1 cellular context compared by ENCODE assay signal in the genomic region with DNA sequence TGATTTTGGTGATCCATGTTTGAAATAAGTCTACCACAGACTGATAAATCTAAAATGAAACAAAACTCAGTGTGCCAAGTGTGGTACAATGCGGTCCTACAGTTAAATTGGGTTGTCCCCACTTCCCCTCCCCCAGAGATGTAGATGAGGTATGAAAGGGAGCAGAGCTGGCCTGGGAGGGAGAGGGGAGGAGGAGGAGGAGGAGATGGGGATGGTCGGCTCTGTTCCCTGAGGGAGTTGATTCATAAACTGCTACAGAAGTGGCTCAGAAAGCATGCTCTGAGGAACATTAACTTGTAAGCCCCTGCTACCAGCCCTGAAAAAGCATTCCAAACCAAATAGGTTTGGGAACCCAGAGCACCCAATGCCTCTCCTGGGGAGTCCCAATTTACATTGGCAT.
TF ChIP-seq lines count a peak whose summit lies in the region.

No MANE protein-coding gene starts in this region.

TF ChIP-seq in GM23338, 12 proteins besides CTCF, POLR2A, EP300 and RAD21 (continued from another document):
- TF ChIP-seq, protein P1, sequence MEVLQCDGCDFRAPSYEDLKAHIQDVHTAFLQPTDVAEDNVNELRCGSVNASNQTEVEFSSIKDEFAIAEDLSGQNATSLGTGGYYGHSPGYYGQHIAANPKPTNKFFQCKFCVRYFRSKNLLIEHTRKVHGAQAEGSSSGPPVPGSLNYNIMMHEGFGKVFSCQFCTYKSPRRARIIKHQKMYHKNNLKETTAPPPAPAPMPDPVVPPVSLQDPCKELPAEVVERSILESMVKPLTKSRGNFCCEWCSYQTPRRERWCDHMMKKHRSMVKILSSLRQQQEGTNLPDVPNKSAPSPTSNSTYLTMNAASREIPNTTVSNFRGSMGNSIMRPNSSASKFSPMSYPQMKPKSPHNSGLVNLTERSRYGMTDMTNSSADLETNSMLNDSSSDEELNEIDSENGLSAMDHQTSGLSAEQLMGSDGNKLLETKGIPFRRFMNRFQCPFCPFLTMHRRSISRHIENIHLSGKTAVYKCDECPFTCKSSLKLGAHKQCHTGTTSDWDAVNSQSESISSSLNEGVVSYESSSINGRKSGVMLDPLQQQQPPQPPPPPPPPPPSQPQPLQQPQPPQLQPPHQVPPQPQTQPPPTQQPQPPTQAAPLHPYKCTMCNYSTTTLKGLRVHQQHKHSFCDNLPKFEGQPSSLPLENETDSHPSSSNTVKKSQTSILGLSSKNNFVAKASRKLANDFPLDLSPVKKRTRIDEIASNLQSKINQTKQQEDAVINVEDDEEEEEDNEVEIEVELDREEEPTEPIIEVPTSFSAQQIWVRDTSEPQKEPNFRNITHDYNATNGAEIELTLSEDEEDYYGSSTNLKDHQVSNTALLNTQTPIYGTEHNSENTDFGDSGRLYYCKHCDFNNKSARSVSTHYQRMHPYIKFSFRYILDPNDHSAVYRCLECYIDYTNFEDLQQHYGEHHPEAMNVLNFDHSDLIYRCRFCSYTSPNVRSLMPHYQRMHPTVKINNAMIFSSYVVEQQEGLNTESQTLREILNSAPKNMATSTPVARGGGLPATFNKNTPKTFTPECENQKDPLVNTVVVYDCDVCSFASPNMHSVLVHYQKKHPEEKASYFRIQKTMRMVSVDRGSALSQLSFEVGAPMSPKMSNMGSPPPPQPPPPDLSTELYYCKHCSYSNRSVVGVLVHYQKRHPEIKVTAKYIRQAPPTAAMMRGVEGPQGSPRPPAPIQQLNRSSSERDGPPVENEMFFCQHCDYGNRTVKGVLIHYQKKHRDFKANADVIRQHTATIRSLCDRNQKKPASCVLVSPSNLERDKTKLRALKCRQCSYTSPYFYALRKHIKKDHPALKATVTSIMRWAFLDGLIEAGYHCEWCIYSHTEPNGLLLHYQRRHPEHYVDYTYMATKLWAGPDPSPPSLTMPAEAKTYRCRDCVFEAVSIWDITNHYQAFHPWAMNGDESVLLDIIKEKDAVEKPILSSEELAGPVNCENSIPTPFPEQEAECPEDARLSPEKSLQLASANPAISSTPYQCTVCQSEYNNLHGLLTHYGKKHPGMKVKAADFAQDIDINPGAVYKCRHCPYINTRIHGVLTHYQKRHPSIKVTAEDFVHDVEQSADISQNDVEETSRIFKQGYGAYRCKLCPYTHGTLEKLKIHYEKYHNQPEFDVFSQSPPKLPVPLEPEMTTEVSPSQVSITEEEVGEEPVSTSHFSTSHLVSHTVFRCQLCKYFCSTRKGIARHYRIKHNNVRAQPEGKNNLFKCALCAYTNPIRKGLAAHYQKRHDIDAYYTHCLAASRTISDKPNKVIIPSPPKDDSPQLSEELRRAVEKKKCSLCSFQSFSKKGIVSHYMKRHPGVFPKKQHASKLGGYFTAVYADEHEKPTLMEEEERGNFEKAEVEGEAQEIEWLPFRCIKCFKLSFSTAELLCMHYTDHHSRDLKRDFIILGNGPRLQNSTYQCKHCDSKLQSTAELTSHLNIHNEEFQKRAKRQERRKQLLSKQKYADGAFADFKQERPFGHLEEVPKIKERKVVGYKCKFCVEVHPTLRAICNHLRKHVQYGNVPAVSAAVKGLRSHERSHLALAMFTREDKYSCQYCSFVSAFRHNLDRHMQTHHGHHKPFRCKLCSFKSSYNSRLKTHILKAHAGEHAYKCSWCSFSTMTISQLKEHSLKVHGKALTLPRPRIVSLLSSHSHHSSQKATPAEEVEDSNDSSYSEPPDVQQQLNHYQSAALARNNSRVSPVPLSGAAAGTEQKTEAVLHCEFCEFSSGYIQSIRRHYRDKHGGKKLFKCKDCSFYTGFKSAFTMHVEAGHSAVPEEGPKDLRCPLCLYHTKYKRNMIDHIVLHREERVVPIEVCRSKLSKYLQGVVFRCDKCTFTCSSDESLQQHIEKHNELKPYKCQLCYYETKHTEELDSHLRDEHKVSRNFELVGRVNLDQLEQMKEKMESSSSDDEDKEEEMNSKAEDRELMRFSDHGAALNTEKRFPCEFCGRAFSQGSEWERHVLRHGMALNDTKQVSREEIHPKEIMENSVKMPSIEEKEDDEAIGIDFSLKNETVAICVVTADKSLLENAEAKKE (CRISPR knock-in tag; IDR thresholded peaks at IDR 0.05): no peak
- TF ChIP-seq STAT1 (IDR thresholded peaks at IDR 0.05; ENCODE audit: unreplicated experiment): no peak
- TF ChIP-seq CREB1 (CRISPR knock-in tag; IDR thresholded peaks at IDR 0.05; ENCODE audit: low read depth): no peak
- TF ChIP-seq, protein P2, sequence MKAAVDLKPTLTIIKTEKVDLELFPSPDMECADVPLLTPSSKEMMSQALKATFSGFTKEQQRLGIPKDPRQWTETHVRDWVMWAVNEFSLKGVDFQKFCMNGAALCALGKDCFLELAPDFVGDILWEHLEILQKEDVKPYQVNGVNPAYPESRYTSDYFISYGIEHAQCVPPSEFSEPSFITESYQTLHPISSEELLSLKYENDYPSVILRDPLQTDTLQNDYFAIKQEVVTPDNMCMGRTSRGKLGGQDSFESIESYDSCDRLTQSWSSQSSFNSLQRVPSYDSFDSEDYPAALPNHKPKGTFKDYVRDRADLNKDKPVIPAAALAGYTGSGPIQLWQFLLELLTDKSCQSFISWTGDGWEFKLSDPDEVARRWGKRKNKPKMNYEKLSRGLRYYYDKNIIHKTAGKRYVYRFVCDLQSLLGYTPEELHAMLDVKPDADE (IDR thresholded peaks at IDR 0.05): no peak
- TF ChIP-seq NANOG (IDR thresholded peaks at IDR 0.05; ENCODE audit: borderline replicate concordance): no peak
- no peak for TF ChIP-seq ZNF331 (CRISPR knock-in tag; IDR thresholded peaks at IDR 0.05; ENCODE audit: low read depth)
- TF ChIP-seq POLR2AphosphoS5 (IDR thresholded peaks at IDR 0.05; ENCODE audit: low read depth): no peak
- TF ChIP-seq EZH2phosphoT487 (IDR thresholded peaks at IDR 0.05; ENCODE audit: unreplicated experiment): no peak
- TF ChIP-seq JUNB (IDR thresholded peaks at IDR 0.05; ENCODE audit: unreplicated experiment): no peak
